Comparison of ENCODE assay signal across 22 cellular contexts in genomic region chr1:40353081-40353480, GRCh38.
"Had no signal": no experiment of that assay in that cellular context is flagged by ENCODE, and none has a peak within 500 bp of the region (broad histone marks: within the 10 kb centered on the region; RNA-seq: fewer than 3 reads in every experiment).

No MANE protein-coding gene starts in this region.

- H3K4me3 ChIP-seq: sigmoid colon, tibial nerve had no signal

- ATAC-seq: activated CD4-positive, alpha-beta T cell treated with anti-CD3 and anti-CD28 coated beads for 36 hours; natural killer cell treated with Interleukin-12 subunit alpha and Interleukin-12 subunit beta and Interleukin-15 and Interleukin-18, amount 100 ng/mL, for 72 hours; stimulated activated naive CD8-positive, alpha-beta T cell treated with anti-CD3 and anti-CD28 coated beads, Interleukin-15, Interleukin-2, amounts not matched to agents 100 U/mL and 50 U/mL, for 24 hours had no signal

- H3K36me3 Mint-ChIP-seq: activated CD4-positive, alpha-beta memory T cell treated with anti-CD3 and anti-CD28 coated beads for 36 hours; brain; natural killer cell treated with Interleukin-12 subunit alpha and Interleukin-12 subunit beta and Interleukin-15 and Interleukin-18, amount 100 ng/mL, for 72 hours had no signal

- H3K27ac ChIP-seq: epithelial cell of prostate, parathyroid adenoma, tibial nerve had no signal

- FAIRE-seq: colon, keratinocyte, TTC549 had no signal

- H3K4me1 ChIP-seq: parathyroid adenoma, sigmoid colon, tibial nerve had no signal

- H3K4me3 Mint-ChIP-seq: activated CD4-positive, alpha-beta memory T cell treated with anti-CD3 and anti-CD28 coated beads for 36 hours; activated CD4-positive, alpha-beta T cell treated with anti-CD3 and anti-CD28 coated beads for 36 hours; activated naive CD4-positive, alpha-beta T cell treated with anti-CD3 and anti-CD28 coated beads for 36 hours; activated T-cell treated with anti-CD3 and anti-CD28 coated beads, Interleukin-2, amount 50 U/mL, for 24 hours; brain; endodermal cell; natural killer cell treated with Interleukin-12 subunit alpha and Interleukin-12 subunit beta and Interleukin-15 and Interleukin-18, amount 100 ng/mL, for 72 hours had no signal

- H2AFZ ChIP-seq: parathyroid adenoma had no signal

- H3K79me2 ChIP-seq: parathyroid adenoma had no signal

- H3K27me3 ChIP-seq: sigmoid colon, tibial nerve had no signal

- DNase-seq: activated CD4-positive, alpha-beta memory T cell treated with anti-CD3 and anti-CD28 coated beads for 36 hours; activated CD4-positive, alpha-beta T cell treated with anti-CD3 and anti-CD28 coated beads for 36 hours; activated naive CD4-positive, alpha-beta T cell treated with anti-CD3 and anti-CD28 coated beads for 36 hours; activated T-cell treated with anti-CD3 and anti-CD28 coated beads, Interleukin-2, amount 50 U/mL, for 24 hours; anterior cingulate cortex; caudate nucleus; endodermal cell; foreskin melanocyte; head of caudate nucleus; sigmoid colon; stimulated activated CD4-positive, alpha-beta T cell treated with anti-CD3 and anti-CD28 coated beads, Interleukin-4, amount 100 ng/mL, for 4 hours; stimulated activated naive CD8-positive, alpha-beta T cell treated with anti-CD3 and anti-CD28 coated beads, Interleukin-15, Interleukin-2, amounts not matched to agents 100 U/mL and 50 U/mL, for 24 hours; substantia nigra had no signal

- H3K9me3 Mint-ChIP-seq: natural killer cell treated with Interleukin-12 subunit alpha and Interleukin-12 subunit beta and Interleukin-15 and Interleukin-18, amount 100 ng/mL, for 72 hours had no signal

- H3K27ac Mint-ChIP-seq: activated CD4-positive, alpha-beta memory T cell treated with anti-CD3 and anti-CD28 coated beads for 36 hours; activated naive CD4-positive, alpha-beta T cell treated with anti-CD3 and anti-CD28 coated beads for 36 hours; activated T-cell treated with anti-CD3 and anti-CD28 coated beads, Interleukin-2, amount 50 U/mL, for 24 hours; activated T-helper 2 cell treated with anti-CD3 and anti-CD28 coated beads, Interferon-gamma antibody, Interleukin-2, Interleukin-4, amounts not matched to agents 10 μg/mL and 5 μg/mL and 100 μg/mL, durations not matched to agents 14 hours and 24 hours and 36 hours; brain; endodermal cell; natural killer cell treated with Interleukin-12 subunit alpha and Interleukin-12 subunit beta and Interleukin-15 and Interleukin-18, amount 100 ng/mL, for 72 hours had no signal

- H3K36me3 ChIP-seq: sigmoid colon, tibial nerve had no signal

- H3K27me3 Mint-ChIP-seq: activated CD4-positive, alpha-beta memory T cell treated with anti-CD3 and anti-CD28 coated beads for 36 hours; activated CD4-positive, alpha-beta T cell treated with anti-CD3 and anti-CD28 coated beads for 36 hours; activated T-cell treated with anti-CD3 and anti-CD28 coated beads, Interleukin-2, amount 50 U/mL, for 24 hours had no signal

- H3K4me1 Mint-ChIP-seq: activated CD4-positive, alpha-beta T cell treated with anti-CD3 and anti-CD28 coated beads for 36 hours; brain; endodermal cell had no signal

- H3K9ac ChIP-seq: parathyroid adenoma had no signal
